Comparison of ENCODE assay signal across 16 cellular contexts in the genomic region with DNA sequence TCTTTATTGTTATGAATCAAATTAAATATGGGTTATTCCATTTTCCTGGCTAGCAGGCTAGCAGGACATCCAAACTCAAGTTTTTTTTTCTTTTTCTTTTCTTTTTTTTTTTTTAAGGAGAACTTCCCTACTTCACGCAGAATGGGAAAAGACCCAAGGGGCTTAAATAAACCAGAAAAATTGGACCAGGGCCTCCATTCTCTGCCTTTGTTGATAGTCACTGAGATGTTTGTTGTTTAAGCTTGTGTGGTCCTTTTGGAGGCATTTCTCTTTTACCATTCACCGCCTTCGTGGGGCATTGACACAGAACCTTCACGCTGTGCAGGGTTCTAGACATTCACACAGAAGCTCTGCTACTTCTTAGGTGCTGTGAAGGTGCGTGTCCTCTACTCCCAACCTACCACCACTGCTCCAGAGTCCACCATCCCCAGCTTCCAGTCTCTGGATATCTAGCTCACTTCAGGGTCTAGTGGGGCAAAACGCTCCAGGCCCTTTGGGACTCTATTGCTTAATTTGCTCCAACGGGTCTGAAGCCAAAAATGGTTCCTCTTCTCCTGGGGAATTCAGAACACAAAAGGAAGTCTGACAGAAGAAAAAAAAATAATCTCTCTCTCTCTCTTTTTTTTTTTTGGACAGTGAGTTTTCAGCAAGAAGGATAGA.
"Had no signal": no experiment of that assay in that cellular context is flagged by ENCODE, and none has a peak within 500 bp of the region (broad histone marks: within the 10 kb centered on the region; RNA-seq: fewer than 3 reads in every experiment).

No MANE protein-coding gene starts in this region.

- H3K9me3 ChIP-seq: psoas muscle, tibial nerve had no signal

- H3K27ac ChIP-seq: cardiac muscle cell, psoas muscle had no signal

- H3K4me3 ChIP-seq: cardiac muscle cell, coronary artery, lung, psoas muscle, tibial nerve had no signal

- ATAC-seq: activated CD4-positive, CD25-positive, alpha-beta regulatory T cell treated with anti-CD3 and anti-CD28 coated beads, Interleukin-2, amount 50 U/mL, for 24 hours; activated CD8-positive, alpha-beta memory T cell treated with anti-CD3 and anti-CD28 coated beads, Interleukin-2, amount 10 ng/mL, durations not matched to agents 7 days and 5 days; naive thymus-derived CD8-positive, alpha-beta T cell; psoas muscle had no signal

- DNase-seq: activated CD8-positive, alpha-beta memory T cell treated with anti-CD3 and anti-CD28 coated beads, Interleukin-2, amount 10 ng/mL, durations not matched to agents 7 days and 5 days; activated gamma-delta T cell; activated naive CD8-positive, alpha-beta T cell treated with anti-CD3 and anti-CD28 coated beads for 36 hours; activated T-cell treated with anti-CD3 and anti-CD28 coated beads, Interleukin-2, amount 50 U/mL, for 48 hours; effector CD8-positive, alpha-beta T cell; hypothalamus; naive thymus-derived CD8-positive, alpha-beta T cell; occipital lobe; psoas muscle; SHP77; stimulated activated CD4-positive, alpha-beta T cell treated with anti-CD3 and anti-CD28 coated beads, Interleukin-4, amount 100 ng/mL, for 4 hours had no signal

- H3K36me3 ChIP-seq: cardiac muscle cell, tibial nerve had no signal

- H3K4me1 ChIP-seq: psoas muscle had no signal

- H3K27me3 ChIP-seq: cardiac muscle cell, tibial nerve had no signal
